Comparison of ENCODE assay signal across 19 cellular contexts in genomic region chr16:65469116-65469515, GRCh38.
DNase-seq lines count a peak whose midpoint lies in the region; TF ChIP-seq lines count a peak whose summit lies in the region.
"Had no signal": no experiment of that assay in that cellular context is flagged by ENCODE, and none has a peak within 500 bp of the region (broad histone marks: within the 10 kb centered on the region; RNA-seq: fewer than 3 reads in every experiment).

No MANE protein-coding gene starts in this region.

- H3K4me3 ChIP-seq in esophagus muscularis mucosa: no peak overlapping the region
- H3K4me3 ChIP-seq: BLaER1 treated with 17β-estradiol and CSF1 and Interleukin-3, amounts not matched to agents 10 nM and 100 nM; GM12878; GM23338 had no signal

- intact Hi-C loops in esophagus muscularis mucosa (cut with DNase I): no loop called here

- no peaks in the 10 kb centered on the region for H3K36me3 ChIP-seq in esophagus muscularis mucosa
- H3K36me3 ChIP-seq: BE2C; BLaER1 treated with 17β-estradiol and CSF1 and Interleukin-3, amounts not matched to agents 10 nM and 100 nM had no signal

- TF ChIP-seq EP300 in esophagus muscularis mucosa (IDR thresholded peaks at IDR 0.05): no peak

- no peaks in the 10 kb centered on the region for H3K4me1 ChIP-seq in esophagus muscularis mucosa
- H3K4me1 ChIP-seq: BE2C; BLaER1 treated with 17β-estradiol and CSF1 and Interleukin-3, amounts not matched to agents 10 nM and 100 nM had no signal

- peak; percentile 3 for DNase-seq in NOMO-1 treated with DMSO at 0.1 percent for 48 hours (lab: John Stamatoyannopoulos, UW; ENCODE audit: unreplicated experiment)
- no peak for DNase-seq in NOMO-1 treated with dmso at 0.1 percent for 144 hours (lab: John Stamatoyannopoulos, UW; ENCODE audit: unreplicated experiment)
- DNase-seq in NCI-H460 (ENCODE audit: extremely low read depth, low read depth): peak; percentile 99
- peak; percentile 42 for DNase-seq in esophagus muscularis mucosa (ENCODE audit: extremely low spot score)
- no peak for DNase-seq in NK-92 (lab: John Stamatoyannopoulos, UW; ENCODE audit: unreplicated experiment)
- DNase-seq in SHP77 treated with DMSO at 0.1 percent for 48 hours (lab: John Stamatoyannopoulos, UW): no peak
- DNase-seq: AML-193; BE2C; CD4-positive, alpha-beta T cell; CD8-positive, alpha-beta memory T cell; DMS 273 treated with DMSO at 0.1 percent for 48 hours; DMS79; EL; GDM1; H9 had no signal

- TF ChIP-seq POLR2A in esophagus muscularis mucosa (IDR thresholded peaks at IDR 0.05; ENCODE audit: low read depth): no peak

- no peaks in the 10 kb centered on the region for H3K9me3 ChIP-seq in esophagus muscularis mucosa
- H3K9me3 ChIP-seq: BE2C; BLaER1 treated with 17β-estradiol and CSF1 and Interleukin-3, amounts not matched to agents 10 nM and 100 nM had no signal

- 76% methylated on average over 2 of the region's 2 CpGs for WGBS in esophagus muscularis mucosa

- H3K27ac ChIP-seq in esophagus muscularis mucosa (replicated peaks in 1 of 4): no peak overlapping the region
- H3K27ac ChIP-seq: 22Rv1; BLaER1 treated with 17β-estradiol and CSF1 and Interleukin-3, amounts not matched to agents 10 nM and 100 nM had no signal

- H3K27me3 ChIP-seq in esophagus muscularis mucosa: no peaks in the 10 kb centered on the region
- H3K27me3 ChIP-seq: BE2C; BLaER1 treated with 17β-estradiol and CSF1 and Interleukin-3, amounts not matched to agents 10 nM and 100 nM had no signal

- no peak for TF ChIP-seq CTCF in esophagus muscularis mucosa (IDR thresholded peaks at IDR 0.05)

Comparison
In these comparisons a context has a peak if more than half of its experiments do, and no peak if none do; other contexts are left out.
1. DNase-seq: peak in NOMO-1 treated with DMSO at 0.1 percent for 48 hours (single experiment), NCI-H460 (single experiment) and esophagus muscularis mucosa (single experiment); none in NOMO-1 treated with dmso at 0.1 percent for 144 hours (single experiment), NK-92 (single experiment) and SHP77 treated with DMSO at 0.1 percent for 48 hours (single experiment).